Comparison of ENCODE assay signal across 8 cellular contexts in the genomic region with DNA sequence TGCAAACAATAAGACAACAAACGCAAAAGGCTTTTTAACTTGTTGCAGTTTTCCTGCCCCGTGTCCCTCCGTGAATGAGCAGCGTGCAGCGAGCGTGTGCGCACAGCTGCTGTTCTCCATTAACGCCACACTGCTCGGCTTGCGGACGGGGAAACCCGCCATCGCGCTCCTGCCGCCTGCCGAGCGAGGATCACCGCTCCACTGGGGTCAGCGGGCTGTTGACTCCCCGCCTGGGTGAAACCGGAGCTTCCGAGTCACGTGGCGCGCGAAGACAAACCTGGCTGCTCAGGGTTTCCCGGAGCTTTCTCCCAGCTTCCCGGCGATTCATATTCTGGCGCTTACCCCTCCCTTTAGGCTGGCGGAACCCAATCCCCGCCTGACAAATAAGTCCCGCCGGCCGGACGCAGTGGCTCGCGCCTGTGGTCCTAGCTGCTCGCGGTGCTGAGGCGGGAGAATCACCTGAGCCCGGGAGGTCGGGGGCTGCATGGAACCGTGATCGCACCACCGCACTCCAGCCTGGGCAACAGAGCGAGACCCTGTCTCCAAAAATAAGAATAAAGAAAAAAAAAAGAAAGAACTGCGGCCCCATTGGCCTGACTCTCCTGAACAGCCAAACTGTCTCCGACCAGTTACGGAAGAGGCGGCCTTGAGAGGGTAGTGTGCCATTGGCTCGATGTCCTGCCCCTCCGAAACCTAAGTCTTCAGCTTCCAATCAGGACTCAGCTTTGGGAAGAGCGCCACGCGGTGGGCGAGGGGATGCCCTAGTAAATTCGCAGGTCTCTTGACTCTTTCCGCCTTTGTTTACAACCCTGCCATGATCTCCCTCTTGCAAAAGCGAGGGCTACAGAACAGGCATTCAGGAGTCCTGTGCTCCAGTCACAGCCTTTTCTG. TPM values are rescaled to one million over a fixed set of nuclear protein-coding genes. Genes with fewer than 3 reads are reported as not detected.
DNase-seq lines count a peak whose midpoint lies in the region; FAIRE-seq and TF ChIP-seq lines count a peak whose summit lies in the region.

A gene with protein sequence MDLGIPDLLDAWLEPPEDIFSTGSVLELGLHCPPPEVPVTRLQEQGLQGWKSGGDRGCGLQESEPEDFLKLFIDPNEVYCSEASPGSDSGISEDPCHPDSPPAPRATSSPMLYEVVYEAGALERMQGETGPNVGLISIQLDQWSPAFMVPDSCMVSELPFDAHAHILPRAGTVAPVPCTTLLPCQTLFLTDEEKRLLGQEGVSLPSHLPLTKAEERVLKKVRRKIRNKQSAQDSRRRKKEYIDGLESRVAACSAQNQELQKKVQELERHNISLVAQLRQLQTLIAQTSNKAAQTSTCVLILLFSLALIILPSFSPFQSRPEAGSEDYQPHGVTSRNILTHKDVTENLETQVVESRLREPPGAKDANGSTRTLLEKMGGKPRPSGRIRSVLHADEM (plus strand): TSS at position 794 of the 891 bp plus-strand sequence. CDS start 624 bp downstream, outside the sequence.

- FAIRE-seq in G401.6 (lab: Jason Lieb, UNC) = peak; percentile 92

- CTCF ChIA-PET in RWPE1 (lab: Yijun Ruan, JAX) = interaction anchor here (0.5 to 1.8 kb wide), 6 partner anchors 9 to 21 kb away, joined by 3 to 8 read pairs (median 4); a partner anchor contains a TSS

- POLR2A ChIA-PET in RWPE1 (lab: Yijun Ruan, JAX; ENCODE audit: low non-redundant PET) = interaction anchor here (0.6 to 2.4 kb wide), 8 partner anchors 10 to 415 kb away, joined by 3 to 16 read pairs (median 3); a partner anchor contains a TSS

- no peaks in the 10 kb centered on the region; the same call in 1 of the 2 replicates for H3K36me3 ChIP-seq in H7 (replicated peaks; ENCODE audit: control insufficient read depth, insufficient read depth, low read length)

- H3K9me3 Mint-ChIP-seq in nephron progenitor cell = no peaks in the 10 kb centered on the region

- H3K36me3 Mint-ChIP-seq in nephron progenitor cell (ENCODE audit: low read depth) = peaks cover 8% of the 10 kb centered on the region

- TF ChIP-seq CTCF in RWPE1 (conservative IDR thresholded peaks at IDR 0.05; ENCODE audit: low read depth) = peak; percentile 54
- no peak for TF ChIP-seq CTCF in nephron progenitor cell (IDR thresholded peaks at IDR 0.05)

- H3K27me3 Mint-ChIP-seq in nephron progenitor cell (ENCODE audit: low read depth, poor library complexity) = no peaks in the 10 kb centered on the region

- H3K4me3 ChIP-seq in H7 (ENCODE audit: insufficient read depth, low read depth, low read length) = peak within 1 kb of the TSS; percentile 69

- DNase-seq in H7 = peak; percentile 93
- peak; percentile 95 for DNase-seq in LoVo (ENCODE audit: low spot score)
- DNase-seq in RWPE1 (ENCODE audit: low spot score) = peak; percentile 91
- peak; percentile 92 for DNase-seq in activated effector memory CD4-positive, alpha-beta T cell treated with anti-CD3 and anti-CD28 coated beads, Interleukin-2, amount 50 U/mL, for 16 hours
- peak; percentile 98 for DNase-seq in fibroblast of the conjunctiva (ENCODE audit: low read depth)
- peak; percentile 92 for DNase-seq in nephron progenitor cell
- peak; percentile 98 for DNase-seq in stromal cell of bone marrow (ENCODE audit: low read depth)

- peaks cover 60% of the 10 kb centered on the region for H3K4me1 Mint-ChIP-seq in nephron progenitor cell

- H3K27ac ChIP-seq in RWPE1 = peak within 1 kb of the TSS; percentile 98

- peak within 1 kb of the TSS; percentile 100 for H3K27ac Mint-ChIP-seq in nephron progenitor cell

- H3K27me3 ChIP-seq in H7 (ENCODE audit: control insufficient read depth, insufficient read depth, low read length) = no peaks in the 10 kb centered on the region

- H3K4me3 Mint-ChIP-seq in nephron progenitor cell = peak within 1 kb of the TSS; percentile 93

RNA-seq across cellular contexts. Expression of the gene that starts here (rescaled TPM):
- 58.2 and 81.2 TPM in 2 replicates for total RNA-seq in H7 (2014; rRNA removed; shearing (Covaris generic))

Comparison
In these comparisons a context has a peak if more than half of its experiments do, and no peak if none do; other contexts are left out.
1. Peak in every context shown above with its lines: DNase-seq, H3K4me3 ChIP-seq and H3K27ac ChIP-seq.